Comparison of ENCODE assay signal across 24 cellular contexts in the genomic region with DNA sequence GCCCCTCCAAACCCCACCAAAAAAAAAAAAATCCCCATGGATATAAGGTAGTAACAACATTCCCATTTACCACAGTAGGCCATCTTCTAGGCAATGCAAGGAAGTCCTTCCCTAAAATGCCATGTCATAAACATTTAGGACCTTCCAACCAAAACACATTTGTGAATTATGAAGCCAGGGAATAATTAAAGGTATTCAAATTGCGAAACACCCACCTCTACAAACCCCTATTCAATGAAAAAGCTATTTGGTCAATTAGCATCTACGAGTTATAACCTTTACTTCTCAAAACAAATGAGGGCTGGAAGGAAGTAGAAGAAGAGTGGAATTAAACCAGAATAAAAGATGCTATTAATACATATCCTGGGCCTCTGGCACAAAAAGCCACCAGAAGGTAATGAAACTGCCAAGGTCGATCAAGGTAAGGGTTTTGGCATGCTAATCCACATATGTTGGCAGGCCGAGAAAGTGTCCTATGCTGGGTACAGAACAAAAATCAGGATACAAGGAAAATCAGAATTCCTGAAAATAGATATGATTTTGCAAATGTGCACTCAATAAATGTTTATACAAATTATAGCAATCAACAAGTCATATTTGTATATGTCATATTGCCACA. TPM values are rescaled to one million over a fixed set of nuclear protein-coding genes. Genes with fewer than 3 reads are reported as not detected.
DNase-seq lines count a peak whose midpoint lies in the region; ATAC-seq and TF ChIP-seq lines count a peak whose summit lies in the region.
"Had no signal": no experiment of that assay in that cellular context is flagged by ENCODE, and none has a peak within 500 bp of the region (broad histone marks: within the 10 kb centered on the region; RNA-seq: fewer than 3 reads in every experiment).

No MANE protein-coding gene starts in this region.

- TF ChIP-seq CTCF in left ventricle myocardium inferior (IDR thresholded peaks at IDR 0.05; ENCODE audit: borderline replicate concordance) = no peak
- TF ChIP-seq CTCF in right lobe of liver (IDR thresholded peaks at IDR 0.05) = no peak

- H3K9me3 ChIP-seq in left ventricle myocardium inferior (replicated peaks) (no peaks in the 10 kb centered on the region), right lobe of liver (no peaks in the 10 kb centered on the region)
- H3K9me3 ChIP-seq: HAP-1, MG63 had no signal

- TF ChIP-seq RAD21 in Ishikawa (IDR thresholded peaks at IDR 0.05; ENCODE audit: low read depth) = no peak

- no peaks in the 10 kb centered on the region for H3K27me3 ChIP-seq in left ventricle myocardium inferior (ENCODE audit: low read depth)
- no peaks in the 10 kb centered on the region for H3K27me3 ChIP-seq in right lobe of liver
- H3K27me3 ChIP-seq: MG63 had no signal

- peaks cover 85% of the 10 kb centered on the region for H3K36me3 ChIP-seq in left ventricle myocardium inferior
- H3K36me3 ChIP-seq in right lobe of liver = peaks cover 0 to 42% (median 3%) of the 10 kb centered on the region in 4 donors

- no peak for DNase-seq in Right ventricle myocardium superior
- DNase-seq in left ventricle myocardium inferior = no peak
- peak; percentile 97 for DNase-seq in cerebellar cortex (ENCODE audit: low spot score)
- DNase-seq in right lobe of liver = no peak
- no peak for DNase-seq in hepatic stellate cell (ENCODE audit: low spot score)
- DNase-seq in Kasumi-1 (lab: John Stamatoyannopoulos, UW) = no peak
- DNase-seq: DMS53, GOT3, HFFc6, KBM-7, MG63, NCI-H1105 treated with DMSO at 0.1 percent for 48 hours, NCI-H146, NCI-H2081, NCI-H345, NCI-H510A treated with DMSO at 0.1 percent for 48 hours, NCI-H774, PC-9, T-helper 1 cell had no signal

- 43% methylated on average over 4 of the region's 4 CpGs for WGBS in right lobe of liver (ENCODE audit: insufficient coverage, low coverage, low lambda C conversion rate, missing lambda C conversion rate)

- no peak overlapping the region for H3K27ac ChIP-seq in left ventricle myocardium inferior (replicated peaks)
- H3K27ac ChIP-seq in right lobe of liver = no peak overlapping the region
- H3K27ac ChIP-seq: HL-60, PC-9 had no signal

- intact Hi-C loops in Right ventricle myocardium superior (cut with DNase I) = no loop called here
- intact Hi-C loops in left ventricle myocardium inferior (cut with micrococcal nuclease) = no loop called here
- intact Hi-C loops in right lobe of liver (cut with DNase I) = no loop called here

- TF ChIP-seq EP300 in Ishikawa (IDR thresholded peaks at IDR 0.05; ENCODE audit: borderline replicate concordance) = no peak

- H3K4me3 ChIP-seq in left ventricle myocardium inferior (no peak overlapping the region), right lobe of liver (no peak overlapping the region)
- H3K4me3 ChIP-seq: HAP-1, MG63, PC-9 had no signal

- no peak for TF ChIP-seq POLR2A in right lobe of liver (IDR thresholded peaks at IDR 0.05)

- peaks cover 39% of the 10 kb centered on the region for H3K4me1 ChIP-seq in left ventricle myocardium inferior
- peaks cover 0 to 21% (median 10%) of the 10 kb centered on the region in 4 donors for H3K4me1 ChIP-seq in right lobe of liver
- H3K4me1 ChIP-seq: HAP-1 had no signal

- ATAC-seq in Right ventricle myocardium superior (ENCODE audit: poor library complexity) = peak; percentile 68
- peak in 3 of 4 donors; percentile 45 to 74 (median 59) for ATAC-seq in right lobe of liver
- no peak for ATAC-seq in GM18498 (IDR thresholded peaks at IDR 0.05; ENCODE audit: unreplicated experiment)
- ATAC-seq: Right ventricle myocardium inferior had no signal

TF ChIP-seq in Ishikawa, 13 proteins besides CTCF, POLR2A, EP300 and RAD21:
- TF ChIP-seq CEBPB (IDR thresholded peaks at IDR 0.05) (peak; percentile 32; the same call in 1 of the 2 replicates), CREB1 (IDR thresholded peaks at IDR 0.05; ENCODE audit: low read depth) (no peak)

RNA-seq across cellular contexts. Expression of a gene that starts 47.7 kb away (rescaled TPM):
- total RNA-seq in Right ventricle myocardium superior (14.6 TPM), left ventricle myocardium inferior (13.8 TPM), right lobe of liver (10 to 100 TPM; 14.9 to 22.9 (median 16.3) TPM)
